In genomic region chr7:19533266-19533665, GRCh38 we compare ENCODE assay signal across 9 cellular contexts.
"Had no signal": no experiment of that assay in that cellular context is flagged by ENCODE, and none has a peak within 500 bp of the region (broad histone marks: within the 10 kb centered on the region; RNA-seq: fewer than 3 reads in every experiment).

No MANE protein-coding gene starts in this region.

- H3K27ac Mint-ChIP-seq: GM23338, H9 had no signal

- ATAC-seq: GM23338, HCT116 had no signal

- H3K4me2 ChIP-seq: GM23338 had no signal

- H3K4me3 Mint-ChIP-seq: GM23338, H9 had no signal

- DNase-seq: GOT3, H7, H9, HCEC 1CT had no signal

- H3K27ac ChIP-seq: GM23248 had no signal

- H2AFZ ChIP-seq: GM23248, GM23338 had no signal

- H3K4me3 ChIP-seq: GM23248, GM23338, HAP-1 had no signal

- H3K9me3 ChIP-seq: HAP-1 had no signal

- H3K9me3 Mint-ChIP-seq: GM23338, H9 had no signal

- FAIRE-seq: H1 had no signal

- H3K36me3 ChIP-seq: HAP-1 had no signal

- H3K9ac ChIP-seq: GM23248 had no signal
